Comparison of ENCODE assay signal across 8 cellular contexts in genomic region chr17:73643012-73643845, GRCh38. TPM values are rescaled to one million over a fixed set of nuclear protein-coding genes. Genes with fewer than 3 reads are reported as not detected.
DNase-seq lines count a peak whose midpoint lies in the region; ATAC-seq, FAIRE-seq and TF ChIP-seq lines count a peak whose summit lies in the region.

No MANE protein-coding gene starts in this region.

- ATAC-seq in CD4-positive, CD25-positive, alpha-beta regulatory T cell (ENCODE audit: low read depth in 2 of 2), result peak in 1 of 2 donors; percentile 33
- ATAC-seq in activated CD8-positive, alpha-beta memory T cell treated with anti-CD3 and anti-CD28 coated beads, Interleukin-2, amount 10 ng/mL, durations not matched to agents 7 days and 5 days, result peak; percentile 64
- peak; percentile 53 for ATAC-seq in foreskin keratinocyte

- no peak overlapping the region for H3K27ac Mint-ChIP-seq in CD4-positive, CD25-positive, alpha-beta regulatory T cell
- H3K27ac Mint-ChIP-seq in activated CD8-positive, alpha-beta memory T cell treated with anti-CD3 and anti-CD28 coated beads, Interleukin-2, amount 10 ng/mL, durations not matched to agents 7 days and 5 days, result no peak overlapping the region

- peak overlapping the region; percentile 99 for H3K18ac ChIP-seq in neuronal stem cell (ENCODE audit: low read length)

- H3K14ac ChIP-seq in neuronal stem cell (ENCODE audit: low read length), result peak overlapping the region; percentile 12

- H4K91ac ChIP-seq in neuronal stem cell (ENCODE audit: low read depth, low read length, poor library complexity), result no peak overlapping the region

- TF ChIP-seq CTCF in foreskin keratinocyte (conservative IDR thresholded peaks at IDR 0.05), result peak; percentile 38

- peaks cover 23% of the 10 kb centered on the region for H3K4me1 ChIP-seq in CD4-positive, CD25-positive, alpha-beta regulatory T cell (ENCODE audit: control insufficient read depth, insufficient read depth, low read length, poor library complexity, severe bottlenecking)
- no peaks in the 10 kb centered on the region for H3K4me1 ChIP-seq in foreskin keratinocyte
- peaks cover 24 to 34% of the 10 kb centered on the region in 2 donors for H3K4me1 ChIP-seq in neuronal stem cell (ENCODE audit: control insufficient read depth in 2 of 2, insufficient read depth in 1 of 2, low read depth in 1 of 2, low read length in 2 of 2)

- peak overlapping the region; percentile 47 for H2BK15ac ChIP-seq in neuronal stem cell (ENCODE audit: low read length)

- H2AK5ac ChIP-seq in neuronal stem cell (ENCODE audit: low read depth, low read length), result peak overlapping the region; percentile 38

- H3K4me2 ChIP-seq in neuronal stem cell (ENCODE audit: insufficient read depth, low read length, poor library complexity, severe bottlenecking), result peak overlapping the region; percentile 63

- no peak overlapping the region for H3K27ac ChIP-seq in CD4-positive, CD25-positive, alpha-beta regulatory T cell (ENCODE audit: insufficient read depth, low read length, poor library complexity, severe bottlenecking)
- H3K27ac ChIP-seq in foreskin keratinocyte (no peak overlapping the region), neuronal stem cell (replicated peaks; ENCODE audit: low read length) (peak overlapping the region; percentile 38)

- no peaks in the 10 kb centered on the region for H3K36me3 ChIP-seq in CD4-positive, CD25-positive, alpha-beta regulatory T cell (ENCODE audit: control insufficient read depth, insufficient read depth, low read length)
- no peaks in the 10 kb centered on the region for H3K36me3 ChIP-seq in MG63
- no peaks in the 10 kb centered on the region for H3K36me3 ChIP-seq in neuronal stem cell (replicated peaks in 1 of 2; ENCODE audit: control insufficient read depth in 2 of 2, insufficient read depth in 2 of 2, low read length in 2 of 2)

- peak overlapping the region; percentile 62 for H3K23ac ChIP-seq in neuronal stem cell (ENCODE audit: low read depth, low read length, poor library complexity)

- peaks cover 0 to 24% (median 3%) of the 10 kb centered on the region in 4 donors for H3K4me1 Mint-ChIP-seq in CD4-positive, CD25-positive, alpha-beta regulatory T cell
- peaks cover 14% of the 10 kb centered on the region for H3K4me1 Mint-ChIP-seq in activated CD8-positive, alpha-beta memory T cell treated with anti-CD3 and anti-CD28 coated beads, Interleukin-2, amount 10 ng/mL, durations not matched to agents 7 days and 5 days

- H3K9me3 ChIP-seq in CD4-positive, CD25-positive, alpha-beta regulatory T cell (ENCODE audit: control insufficient read depth in 2 of 2, low read length in 2 of 2), result no peaks in the 10 kb centered on the region
- H3K9me3 ChIP-seq in MG63 (no peaks in the 10 kb centered on the region), neuronal stem cell (replicated peaks in 1 of 2; ENCODE audit: control insufficient read depth in 2 of 2, insufficient read depth in 1 of 2, low read depth in 1 of 2, low read length in 2 of 2) (peaks cover 0 to under 1% of the 10 kb centered on the region in 2 donors)

- WGBS in neuronal stem cell (ENCODE audit: extremely low coverage in 2 of 2, insufficient read length in 2 of 2, insufficient replicate concordance in 1 of 2), 2 donors, result no CpG with 5 or more reads among the region's 67 CpGs

- H3K36me3 Mint-ChIP-seq in CD4-positive, CD25-positive, alpha-beta regulatory T cell, result no peaks in the 10 kb centered on the region
- no peaks in the 10 kb centered on the region for H3K36me3 Mint-ChIP-seq in activated CD8-positive, alpha-beta memory T cell treated with anti-CD3 and anti-CD28 coated beads, Interleukin-2, amount 10 ng/mL, durations not matched to agents 7 days and 5 days

- peaks cover 14% of the 10 kb centered on the region for H3K79me1 ChIP-seq in neuronal stem cell (ENCODE audit: low read depth, low read length)

- peak overlapping the region; percentile 94 for H2AFZ ChIP-seq in neuronal stem cell (ENCODE audit: low read length)

- H3K4me3 ChIP-seq in CD4-positive, CD25-positive, alpha-beta regulatory T cell (ENCODE audit: low read depth, low read length), result no peak overlapping the region
- H3K4me3 ChIP-seq in MG63 (peak overlapping the region; percentile 45), neuronal stem cell (ENCODE audit: low read length in 2 of 2) (peak overlapping the region; percentile 73 to 98)

- H4K8ac ChIP-seq in neuronal stem cell (ENCODE audit: low read depth, low read length), result no peak overlapping the region

- H3K9ac ChIP-seq in neuronal stem cell (ENCODE audit: low read depth, low read length, poor library complexity), result peak overlapping the region; percentile 94

- peak in 1 of 3 donors; percentile 10 for DNase-seq in CD4-positive, CD25-positive, alpha-beta regulatory T cell
- DNase-seq in MG63, result peak; percentile 38
- peak; percentile 48 for DNase-seq in activated CD8-positive, alpha-beta memory T cell treated with anti-CD3 and anti-CD28 coated beads, Interleukin-2, amount 10 ng/mL, durations not matched to agents 7 days and 5 days
- peak in 1 of 2 donors; percentile 49 for DNase-seq in foreskin keratinocyte
- peak; percentile 46 for DNase-seq in neuronal stem cell (ENCODE audit: low spot score)
- DNase-seq in NCI-H187 treated with DMSO at 0.1 percent for 48 hours (lab: John Stamatoyannopoulos, UW), result no peak
- no peak for DNase-seq in globus pallidus (ENCODE audit: low spot score)
- DNase-seq in GM19239 (ENCODE audit: insufficient read length, low spot score), result no peak

- H3K4me3 Mint-ChIP-seq in CD4-positive, CD25-positive, alpha-beta regulatory T cell, result peak overlapping the region in 3 of 4 donors; percentile 47 to 84 (median 77)
- H3K4me3 Mint-ChIP-seq in activated CD8-positive, alpha-beta memory T cell treated with anti-CD3 and anti-CD28 coated beads, Interleukin-2, amount 10 ng/mL, durations not matched to agents 7 days and 5 days, result peak overlapping the region; percentile 68

- H3K4ac ChIP-seq in neuronal stem cell (ENCODE audit: low read length), result no peak overlapping the region

- CTCF ChIA-PET in activated CD8-positive, alpha-beta memory T cell treated with anti-CD3 and anti-CD28 coated beads, Interleukin-2, amount 10 ng/mL, durations not matched to agents 7 days and 5 days (lab: Charles Lee), result interaction anchor here (1.6 to 2.8 kb wide), 2 partner anchors 67 to 213 kb away, joined by 6 to 10 read pairs; no protein-coding TSS in a partner anchor

- H2BK5ac ChIP-seq in neuronal stem cell (ENCODE audit: low read length), result peak overlapping the region; percentile 92

- H3K9me3 Mint-ChIP-seq in CD4-positive, CD25-positive, alpha-beta regulatory T cell, result peaks cover 0 to 1% (median 0%) of the 10 kb centered on the region in 7 donors
- H3K9me3 Mint-ChIP-seq in activated CD8-positive, alpha-beta memory T cell treated with anti-CD3 and anti-CD28 coated beads, Interleukin-2, amount 10 ng/mL, durations not matched to agents 7 days and 5 days (ENCODE audit: low read depth), result no peaks in the 10 kb centered on the region

- H3K27me3 ChIP-seq in CD4-positive, CD25-positive, alpha-beta regulatory T cell (ENCODE audit: control insufficient read depth, insufficient read depth, low read length), result peaks cover 8% of the 10 kb centered on the region
- H3K27me3 ChIP-seq in MG63 (peaks cover 36% of the 10 kb centered on the region), foreskin keratinocyte (peaks cover 54% of the 10 kb centered on the region), neuronal stem cell (ENCODE audit: control insufficient read depth in 3 of 3, insufficient read depth in 3 of 3, low read depth in 1 of 3, low read length in 3 of 3) (peaks cover 0 to 22% (median 2%) of the 10 kb centered on the region in 3 experiments)

- H2BK120ac ChIP-seq in neuronal stem cell (ENCODE audit: low read depth, low read length), result peak overlapping the region; percentile 78

- H3K27me3 Mint-ChIP-seq in CD4-positive, CD25-positive, alpha-beta regulatory T cell, result peaks cover 56% of the 10 kb centered on the region
- peaks cover 64% of the 10 kb centered on the region for H3K27me3 Mint-ChIP-seq in activated CD8-positive, alpha-beta memory T cell treated with anti-CD3 and anti-CD28 coated beads, Interleukin-2, amount 10 ng/mL, durations not matched to agents 7 days and 5 days

- peak overlapping the region; percentile 28 for H2BK12ac ChIP-seq in neuronal stem cell (ENCODE audit: low read length)

- no peak for FAIRE-seq in GM19239 (lab: Jason Lieb, UNC)

RNA-seq across cellular contexts. Expression of gene SDK2, which starts 1.0 kb away (rescaled TPM):
- total RNA-seq in CD4-positive, CD25-positive, alpha-beta regulatory T cell, result 0.59 TPM
- polyA plus RNA-seq in CD4-positive, CD25-positive, alpha-beta regulatory T cell, result under 1 TPM in 2 of 4 donors, not detected in 2; 0.02 TPM
- 0.33 TPM in 1 of 2 replicates, not detected in the other for total RNA-seq in MG63 (2014; rRNA removed; shearing (Covaris generic); ENCODE audit: low replicate concordance)
- total RNA-seq in activated CD8-positive, alpha-beta memory T cell treated with anti-CD3 and anti-CD28 coated beads, Interleukin-2, amount 10 ng/mL, durations not matched to agents 7 days and 5 days, result 1 to 10 TPM in 1 of 2 experiments, under 1 TPM in 1; 0.09 to 3.7 TPM
- 3.0 and 3.4 TPM in 2 replicates for total RNA-seq in foreskin keratinocyte
- 0.84 and 0.93 TPM in 2 replicates for polyA plus RNA-seq in foreskin keratinocyte
- polyA plus RNA-seq in neuronal stem cell (2013, experiment 1 of 2), result 31.6 TPM
- 34.6 TPM for polyA plus RNA-seq in neuronal stem cell (2013, experiment 2 of 2)

Comparison
In these comparisons a context has a peak if more than half of its experiments do, and no peak if none do; other contexts are left out.
1. DNase-seq: peak in MG63 (single experiment), activated CD8-positive, alpha-beta memory T cell treated with anti-CD3 and anti-CD28 coated beads, Interleukin-2, amount 10 ng/mL, durations not matched to agents 7 days and 5 days (single experiment) and neuronal stem cell (single experiment); none in NCI-H187 treated with DMSO at 0.1 percent for 48 hours (single experiment), globus pallidus (single experiment) and GM19239 (single experiment).